11 cellular contexts compared by ENCODE assay signal in the genomic region with DNA sequence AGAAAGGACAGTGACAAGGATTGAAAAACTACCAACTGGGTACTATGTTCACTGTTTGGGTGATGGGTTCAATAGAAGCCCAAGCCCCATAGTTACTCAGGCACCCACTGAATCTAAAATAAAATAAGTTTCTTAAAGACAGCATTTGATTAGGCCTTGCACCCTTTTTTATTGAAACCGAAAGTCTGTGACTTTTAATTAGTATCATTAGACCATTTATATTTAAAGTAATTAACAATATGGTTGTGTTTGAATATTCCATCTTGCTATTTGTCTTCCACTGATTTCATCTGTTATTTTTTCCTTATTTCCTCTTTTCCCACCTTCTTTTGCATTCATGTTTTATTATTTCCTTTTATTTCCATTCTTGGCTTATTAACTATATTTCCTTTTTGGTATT. TPM values are rescaled to one million over a fixed set of nuclear protein-coding genes. Genes with fewer than 3 reads are reported as not detected.
"Had no signal": no experiment of that assay in that cellular context is flagged by ENCODE, and none has a peak within 500 bp of the region (broad histone marks: within the 10 kb centered on the region; RNA-seq: fewer than 3 reads in every experiment).

No MANE protein-coding gene starts in this region.

- H3K9me3 ChIP-seq: HAP-1 had no signal

- H3K9ac ChIP-seq: GM23248 had no signal

- H3K36me3 ChIP-seq: HAP-1 had no signal

- H3K4me1 ChIP-seq: HAP-1 had no signal

- H3K4me3 ChIP-seq: GM23248, GM23338, HAP-1 had no signal

- H3K4me1 Mint-ChIP-seq: GM23338 had no signal

- H3K4me2 ChIP-seq: GM23338 had no signal

- DNase-seq: GM23248, GOT3, H7, H9, HCEC 1CT, HFFc6 had no signal

- H2AFZ ChIP-seq: GM23248, GM23338 had no signal

- ATAC-seq: GM23338, HCT116 had no signal

- H3K27ac ChIP-seq: GM23248 had no signal

- H3K4me3 Mint-ChIP-seq: GM23338, H9, HFFc6 had no signal

- H3K27ac Mint-ChIP-seq: GM23338, H9, HFFc6 had no signal

- FAIRE-seq: H1, H54 had no signal

RNA-seq across cellular contexts. Expression of a gene that starts 27.4 kb away (rescaled TPM):
- total RNA-seq: GM23248, HFFc6 had no signal
- polyA plus RNA-seq: GM23248 had no signal
